ENCODE assay signal across 40 cellular contexts in genomic region chr12:47700263-47700662, GRCh38. TPM values are rescaled to one million over a fixed set of nuclear protein-coding genes. Genes with fewer than 3 reads are reported as not detected.
"Had no signal": no experiment of that assay in that cellular context is flagged by ENCODE, and none has a peak within 500 bp of the region (broad histone marks: within the 10 kb centered on the region; RNA-seq: fewer than 3 reads in every experiment).

No MANE protein-coding gene starts in this region.

- H3K9me3 ChIP-seq: ascending aorta had no signal

- DNase-seq: activated B cell treated with CpG ODN at 0.5 μM for 24 hours; activated CD4-positive, alpha-beta memory T cell treated with anti-CD3 and anti-CD28 coated beads for 36 hours; activated CD4-positive, alpha-beta T cell treated with anti-CD3 and anti-CD28 coated beads for 4 hours; activated CD4-positive, alpha-beta T cell treated with anti-CD3 and anti-CD28 coated beads, Interleukin-2, amount 10 ng/mL, durations not matched to agents 24 days and 14 days; activated CD4-positive, alpha-beta T cell treated with anti-CD3 and anti-CD28 coated beads, Interleukin-2, amount 50 U/mL, for 1 hour; activated CD4-positive, alpha-beta T cell treated with anti-CD3 and anti-CD28 coated beads, Interleukin-2, amount 50 U/mL, for 4 hours; activated CD4-positive, CD25-positive, alpha-beta regulatory T cell treated with anti-CD3 and anti-CD28 coated beads, Interleukin-2, amount 50 U/mL, for 72 hours; activated CD8-positive, alpha-beta memory T cell treated with anti-CD3 and anti-CD28 coated beads, Interleukin-2, amount 50 U/mL, for 4 hours; activated CD8-positive, alpha-beta T cell treated with anti-CD3 and anti-CD28 coated beads for 36 hours; activated effector memory CD4-positive, alpha-beta T cell treated with anti-CD3 and anti-CD28 coated beads, Interleukin-2, amount 50 U/mL, for 16 hours; activated gamma-delta T cell treated with Interleukin-2 at 50 U/mL for 16 hours; activated naive CD4-positive, alpha-beta T cell treated with anti-CD3 and anti-CD28 coated beads, Interleukin-2, amount 10 ng/mL, durations not matched to agents 7 days and 5 days; activated naive CD4-positive, alpha-beta T cell treated with Interleukin-2 at 50 U/mL for 16 hours; activated naive CD8-positive, alpha-beta T cell treated with anti-CD3 and anti-CD28 coated beads, Interleukin-2, amount 10 ng/mL, durations not matched to agents 7 days and 5 days; activated naive CD8-positive, alpha-beta T cell treated with anti-CD3 and anti-CD28 coated beads, Interleukin-2, amount 50 U/mL, for 24 hours; activated T-cell treated with anti-CD3 and anti-CD28 coated beads for 4 hours; activated T-cell treated with anti-CD3 and anti-CD28 coated beads, Interleukin-2, amount 50 U/mL, for 1 hour; activated T-cell treated with anti-CD3 and anti-CD28 coated beads, Interleukin-2, amount 50 U/mL, for 4 hours; activated T-cell treated with anti-CD3 and anti-CD28 coated beads, Interleukin-2, amount 50 U/mL, for 72 hours; amygdala; anterior cingulate cortex; caudate nucleus; cerebellar nuclear complex; T-helper 2 cell; T-helper 9 cell had no signal

- H3K27me3 Mint-ChIP-seq: activated B cell treated with CpG ODN at 0.5 μM for 24 hours; activated CD4-positive, alpha-beta memory T cell treated with anti-CD3 and anti-CD28 coated beads for 36 hours; activated CD4-positive, alpha-beta T cell treated with anti-CD3 and anti-CD28 coated beads, Interleukin-2, amount 10 ng/mL, durations not matched to agents 24 days and 14 days; activated CD8-positive, alpha-beta T cell treated with anti-CD3 and anti-CD28 coated beads for 36 hours; activated naive CD4-positive, alpha-beta T cell treated with anti-CD3 and anti-CD28 coated beads, Interleukin-2, amount 10 ng/mL, durations not matched to agents 7 days and 5 days; activated naive CD4-positive, alpha-beta T cell treated with anti-CD3 and anti-CD28 coated beads, Interleukin-2, amount 50 U/mL, for 24 hours; activated naive CD8-positive, alpha-beta T cell; activated naive CD8-positive, alpha-beta T cell treated with anti-CD3 and anti-CD28 coated beads, Interleukin-2, amount 10 ng/mL, durations not matched to agents 7 days and 5 days; activated naive CD8-positive, alpha-beta T cell treated with anti-CD3 and anti-CD28 coated beads, Interleukin-2, amount 50 U/mL, for 24 hours; activated T-helper 17 cell treated with anti-CD3 and anti-CD28 coated beads, Interleukin-2, amount 50 U/mL, for 72 hours; brain; central memory CD8-positive, alpha-beta T cell had no signal

- H3K27ac Mint-ChIP-seq: activated CD4-positive, alpha-beta memory T cell treated with anti-CD3 and anti-CD28 coated beads for 36 hours; activated CD8-positive, alpha-beta T cell treated with anti-CD3 and anti-CD28 coated beads for 36 hours; activated naive CD4-positive, alpha-beta T cell treated with anti-CD3 and anti-CD28 coated beads, Interleukin-2, amount 10 ng/mL, durations not matched to agents 7 days and 5 days; activated naive CD4-positive, alpha-beta T cell treated with anti-CD3 and anti-CD28 coated beads, Interleukin-2, amount 50 U/mL, for 24 hours; activated naive CD8-positive, alpha-beta T cell; activated naive CD8-positive, alpha-beta T cell treated with anti-CD3 and anti-CD28 coated beads, Interleukin-2, amount 10 ng/mL, durations not matched to agents 7 days and 5 days; activated naive CD8-positive, alpha-beta T cell treated with anti-CD3 and anti-CD28 coated beads, Interleukin-2, amount 50 U/mL, for 24 hours; activated T-cell treated with anti-CD3 and anti-CD28 coated beads, Interleukin-2, amount 50 U/mL, for 72 hours; activated T-helper 1 cell treated with anti-CD3 and anti-CD28 coated beads, Interleukin-12 subunit alpha, Interleukin-12 subunit beta, Interleukin-2, Interleukin-4 antibody, amounts not matched to agents 30 ng/mL and 10 ng/mL and 1 ng/mL, durations not matched to agents 14 hours and 24 hours and 36 hours; activated T-helper 17 cell treated with anti-CD3 and anti-CD28 coated beads, Interleukin-2, amount 50 U/mL, for 72 hours; brain; T-helper 1 cell treated with Interleukin-12 subunit alpha and Interleukin-12 subunit beta and Interleukin-4 antibody, amounts not matched to agents 30 μg/mL and 1 μg/mL, for 36 hours; T-helper 2 cell treated with Interferon-gamma antibody and Interleukin-4, amounts not matched to agents 5 μg/mL and 100 μg/mL, for 36 hours had no signal

- H3K27ac ChIP-seq: ascending aorta, cardiac muscle cell, VCaP had no signal

- ATAC-seq: activated CD8-positive, alpha-beta T cell treated with anti-CD3 and anti-CD28 coated beads for 36 hours; activated naive CD8-positive, alpha-beta T cell treated with anti-CD3 and anti-CD28 coated beads, Interleukin-2, amount 50 U/mL, for 24 hours; activated T-cell treated with anti-CD3 and anti-CD28 coated beads, Interleukin-2, amount 50 U/mL, for 4 hours; activated T-helper 17 cell treated with anti-CD3 and anti-CD28 coated beads, Interleukin-2, amount 50 U/mL, for 72 hours had no signal

- H3K4me3 ChIP-seq: ascending aorta, cardiac muscle cell had no signal

- H3K4me3 Mint-ChIP-seq: activated B cell treated with CpG ODN at 0.5 μM for 24 hours; activated CD4-positive, alpha-beta memory T cell treated with anti-CD3 and anti-CD28 coated beads for 36 hours; activated CD4-positive, alpha-beta T cell treated with anti-CD3 and anti-CD28 coated beads, Interleukin-2, amount 10 ng/mL, durations not matched to agents 24 days and 14 days; activated CD8-positive, alpha-beta T cell treated with anti-CD3 and anti-CD28 coated beads for 36 hours; activated naive CD4-positive, alpha-beta T cell treated with anti-CD3 and anti-CD28 coated beads, Interleukin-2, amount 10 ng/mL, durations not matched to agents 7 days and 5 days; activated naive CD8-positive, alpha-beta T cell; activated naive CD8-positive, alpha-beta T cell treated with anti-CD3 and anti-CD28 coated beads, Interleukin-2, amount 10 ng/mL, durations not matched to agents 7 days and 5 days; activated naive CD8-positive, alpha-beta T cell treated with anti-CD3 and anti-CD28 coated beads, Interleukin-2, amount 50 U/mL, for 24 hours; activated T-cell treated with anti-CD3 and anti-CD28 coated beads, Interleukin-2, amount 50 U/mL, for 4 hours; activated T-cell treated with anti-CD3 and anti-CD28 coated beads, Interleukin-2, amount 50 U/mL, for 72 hours; activated T-helper 1 cell treated with anti-CD3 and anti-CD28 coated beads, Interleukin-12 subunit alpha, Interleukin-12 subunit beta, Interleukin-2, Interleukin-4 antibody, amounts not matched to agents 30 ng/mL and 10 ng/mL and 1 ng/mL, durations not matched to agents 14 hours and 24 hours and 36 hours; activated T-helper 17 cell treated with anti-CD3 and anti-CD28 coated beads, Interleukin-2, amount 50 U/mL, for 72 hours; central memory CD8-positive, alpha-beta T cell; T-helper 1 cell treated with Interleukin-12 subunit alpha and Interleukin-12 subunit beta and Interleukin-4 antibody, amounts not matched to agents 30 μg/mL and 1 μg/mL, for 36 hours; T-helper 2 cell treated with Interferon-gamma antibody and Interleukin-4, amounts not matched to agents 5 μg/mL and 100 μg/mL, for 36 hours had no signal

- H3K27me3 ChIP-seq: ascending aorta, cardiac muscle cell had no signal

- FAIRE-seq: bronchial epithelial cell, TTC549 had no signal

- H3K9me3 Mint-ChIP-seq: activated B cell treated with CpG ODN at 0.5 μM for 24 hours; activated CD4-positive, alpha-beta memory T cell treated with anti-CD3 and anti-CD28 coated beads for 36 hours; activated CD4-positive, alpha-beta T cell treated with anti-CD3 and anti-CD28 coated beads, Interleukin-2, amount 10 ng/mL, durations not matched to agents 24 days and 14 days; activated CD8-positive, alpha-beta T cell treated with anti-CD3 and anti-CD28 coated beads for 36 hours; activated naive CD4-positive, alpha-beta T cell treated with anti-CD3 and anti-CD28 coated beads, Interleukin-2, amount 10 ng/mL, durations not matched to agents 7 days and 5 days; activated naive CD4-positive, alpha-beta T cell treated with anti-CD3 and anti-CD28 coated beads, Interleukin-2, amount 50 U/mL, for 24 hours; activated naive CD8-positive, alpha-beta T cell treated with anti-CD3 and anti-CD28 coated beads, Interleukin-2, amount 10 ng/mL, durations not matched to agents 7 days and 5 days; activated naive CD8-positive, alpha-beta T cell treated with anti-CD3 and anti-CD28 coated beads, Interleukin-2, amount 50 U/mL, for 24 hours; activated T-cell treated with anti-CD3 and anti-CD28 coated beads, Interleukin-2, amount 50 U/mL, for 4 hours; activated T-cell treated with anti-CD3 and anti-CD28 coated beads, Interleukin-2, amount 50 U/mL, for 72 hours; activated T-helper 1 cell treated with anti-CD3 and anti-CD28 coated beads, Interleukin-12 subunit alpha, Interleukin-12 subunit beta, Interleukin-2, Interleukin-4 antibody, amounts not matched to agents 30 ng/mL and 10 ng/mL and 1 ng/mL, durations not matched to agents 14 hours and 24 hours and 36 hours; activated T-helper 17 cell treated with anti-CD3 and anti-CD28 coated beads, Interleukin-2, amount 50 U/mL, for 72 hours; brain; central memory CD8-positive, alpha-beta T cell; T-helper 1 cell treated with Interleukin-12 subunit alpha and Interleukin-12 subunit beta and Interleukin-4 antibody, amounts not matched to agents 30 μg/mL and 1 μg/mL, for 36 hours; T-helper 2 cell treated with Interferon-gamma antibody and Interleukin-4, amounts not matched to agents 5 μg/mL and 100 μg/mL, for 36 hours had no signal

RNA-seq across cellular contexts. Expression of gene ENDOU, which starts 25.0 kb away (rescaled TPM):
- total RNA-seq: activated CD4-positive, alpha-beta memory T cell treated with anti-CD3 and anti-CD28 coated beads for 36 hours; activated CD8-positive, alpha-beta memory T cell treated with anti-CD3 and anti-CD28 coated beads for 36 hours; activated CD8-positive, alpha-beta T cell treated with anti-CD3 and anti-CD28 coated beads for 36 hours; activated T-helper 1 cell treated with anti-CD3 and anti-CD28 coated beads, Interleukin-12 subunit alpha, Interleukin-12 subunit beta, Interleukin-2, Interleukin-4 antibody, amounts not matched to agents 30 ng/mL and 10 ng/mL and 1 ng/mL, durations not matched to agents 14 hours and 24 hours and 36 hours; ascending aorta; bronchial epithelial cell; chondrocyte had no signal
